10 cellular contexts compared by ENCODE assay signal in the genomic region with DNA sequence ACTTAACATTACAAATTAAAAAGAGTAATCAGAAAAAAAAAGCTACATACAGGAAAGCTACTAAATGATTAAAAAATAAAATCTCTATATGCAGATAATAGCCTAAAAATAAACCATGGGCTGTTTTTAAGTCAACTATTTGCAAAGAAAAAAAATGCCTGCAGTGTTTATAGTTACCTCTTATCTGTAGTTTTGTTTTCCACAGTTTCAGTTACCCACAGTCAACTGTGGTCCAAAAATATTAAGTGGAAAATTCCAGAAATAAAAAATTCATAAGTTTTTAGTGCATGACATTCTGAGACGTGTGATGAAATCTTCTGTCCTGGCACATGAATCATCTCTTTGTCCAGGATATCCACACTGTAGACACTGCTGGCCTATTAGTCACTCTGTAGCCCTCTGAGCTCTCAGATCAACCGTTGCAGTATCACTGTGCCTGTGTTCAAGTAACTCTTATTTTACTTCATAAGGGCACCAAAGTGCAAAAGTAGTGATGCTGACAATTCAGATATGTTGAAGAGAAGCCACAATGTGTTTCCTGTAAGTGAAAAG. TPM values are rescaled to one million over a fixed set of nuclear protein-coding genes. Genes with fewer than 3 reads are reported as not detected.
DNase-seq lines count a peak whose midpoint lies in the region; ATAC-seq, FAIRE-seq and TF ChIP-seq lines count a peak whose summit lies in the region.
"Had no signal": no experiment of that assay in that cellular context is flagged by ENCODE, and none has a peak within 500 bp of the region (broad histone marks: within the 10 kb centered on the region; RNA-seq: fewer than 3 reads in every experiment).

No MANE protein-coding gene starts in this region.

- no peaks in the 10 kb centered on the region for H3K36me3 Mint-ChIP-seq in astrocyte (ENCODE audit: low read depth, unreplicated experiment)
- peaks cover 7% of the 10 kb centered on the region for H3K36me3 Mint-ChIP-seq in type B pancreatic cell

- ATAC-seq in right cardiac atrium (peak; percentile 93 to 95), GM21717 (IDR thresholded peaks at IDR 0.05; ENCODE audit: unreplicated experiment) (no peak)

- peak overlapping the region; percentile 44 for H2AFZ ChIP-seq in astrocyte (ENCODE audit: low read depth, low read length)

- no peaks in the 10 kb centered on the region for H3K79me2 ChIP-seq in astrocyte (ENCODE audit: insufficient read depth, low read length)

- H3K27me3 Mint-ChIP-seq in astrocyte (ENCODE audit: low read depth, unreplicated experiment) (no peaks in the 10 kb centered on the region), type B pancreatic cell (no peaks in the 10 kb centered on the region)

- H3K4me2 ChIP-seq in astrocyte (ENCODE audit: low read length), result peak overlapping the region; percentile 35

- H3K4me3 Mint-ChIP-seq in astrocyte (ENCODE audit: unreplicated experiment) (no peak overlapping the region), type B pancreatic cell (no peak overlapping the region)

- H3K9ac ChIP-seq in astrocyte (ENCODE audit: low read length), result peak overlapping the region; percentile 21

- H3K36me3 ChIP-seq in astrocyte (ENCODE audit: insufficient read depth, low read length) (no peaks in the 10 kb centered on the region), suprapubic skin (no peaks in the 10 kb centered on the region)

- no peak for TF ChIP-seq EP300 in suprapubic skin (IDR thresholded peaks at IDR 0.05)

- no peak for TF ChIP-seq POLR2A in suprapubic skin (IDR thresholded peaks at IDR 0.05)

- intact Hi-C loops in right cardiac atrium (cut with DNase I), result no loop called here

- no peaks in the 10 kb centered on the region for H4K20me1 ChIP-seq in astrocyte (ENCODE audit: insufficient read depth, low read length)

- H3K4me1 ChIP-seq in astrocyte (ENCODE audit: insufficient read depth, low read length) (peaks cover 16% of the 10 kb centered on the region), right cardiac atrium (ENCODE audit: control insufficient read depth, insufficient read depth, low read length) (no peaks in the 10 kb centered on the region), suprapubic skin (no peaks in the 10 kb centered on the region)

- peak overlapping the region; percentile 69 for H3K27ac ChIP-seq in astrocyte (ENCODE audit: low read depth, low read length)
- no peak overlapping the region for H3K27ac ChIP-seq in right cardiac atrium (ENCODE audit: low read length)
- peak overlapping the region; percentile 53 for H3K27ac ChIP-seq in suprapubic skin

- peaks cover 24% of the 10 kb centered on the region for H3K4me1 Mint-ChIP-seq in astrocyte (ENCODE audit: low read depth, unreplicated experiment)
- peaks cover 11% of the 10 kb centered on the region for H3K4me1 Mint-ChIP-seq in type B pancreatic cell (ENCODE audit: unreplicated experiment)

- peak; percentile 57 for FAIRE-seq in HTR-8/SVneo (lab: Jason Lieb, UNC)
- peak; percentile 92 for FAIRE-seq in astrocyte (lab: Jason Lieb, UNC)

- no peaks in the 10 kb centered on the region for H3K9me3 Mint-ChIP-seq in astrocyte (ENCODE audit: unreplicated experiment)
- peaks cover 5% of the 10 kb centered on the region for H3K9me3 Mint-ChIP-seq in type B pancreatic cell

- no peak overlapping the region for H3K4me3 ChIP-seq in astrocyte (ENCODE audit: insufficient read depth, low read depth, low read length)
- no peak overlapping the region for H3K4me3 ChIP-seq in right cardiac atrium (ENCODE audit: low read length)
- H3K4me3 ChIP-seq in suprapubic skin, result no peak overlapping the region

- H3K27me3 ChIP-seq in astrocyte (ENCODE audit: insufficient read depth, low read length) (no peaks in the 10 kb centered on the region), right cardiac atrium (ENCODE audit: control insufficient read depth, insufficient read depth) (no peaks in the 10 kb centered on the region), suprapubic skin (no peaks in the 10 kb centered on the region)

- H3K27ac Mint-ChIP-seq in astrocyte (ENCODE audit: unreplicated experiment), result peak overlapping the region; percentile 96
- H3K27ac Mint-ChIP-seq in type B pancreatic cell, result no peak overlapping the region

- DNase-seq in HTR-8/SVneo (ENCODE audit: insufficient read length, low spot score), result peak; percentile 79
- DNase-seq in astrocyte (ENCODE audit: low read depth), result peak; percentile 86
- DNase-seq in right cardiac atrium, result no peak
- DNase-seq in suprapubic skin (ENCODE audit: low spot score in 2 of 2), result no peak
- DNase-seq in type B pancreatic cell (ENCODE audit: extremely low spot score, unreplicated experiment), result no peak
- no peak for DNase-seq in NCI-H2107 (lab: John Stamatoyannopoulos, UW)
- no peak for DNase-seq in NCI-H1694 treated with DMSO at 0.1 percent for 48 hours (lab: John Stamatoyannopoulos, UW)
- DNase-seq: activated CD4-positive, CD25-positive, alpha-beta regulatory T cell treated with anti-CD3 and anti-CD28 coated beads, Interleukin-2, amount 50 U/mL, for 72 hours; NCI-H510A had no signal

- TF ChIP-seq CTCF in astrocyte (IDR thresholded peaks at IDR 0.05; ENCODE audit: insufficient read depth, low read depth, low read length) (no peak), suprapubic skin (IDR thresholded peaks at IDR 0.05) (no peak), type B pancreatic cell (conservative IDR thresholded peaks at IDR 0.05) (no peak)

- no peaks in the 10 kb centered on the region for H3K9me3 ChIP-seq in astrocyte (ENCODE audit: insufficient read depth, low read depth, low read length)
- H3K9me3 ChIP-seq in right cardiac atrium (ENCODE audit: control insufficient read depth, low read length), result no peaks in the 10 kb centered on the region
- no peaks in the 10 kb centered on the region for H3K9me3 ChIP-seq in suprapubic skin

- WGBS in right cardiac atrium, result 25% methylated on average over 2 of the region's 2 CpGs
- WGBS in suprapubic skin, result 42% methylated on average over 2 of the region's 2 CpGs

RNA-seq across cellular contexts. Expression of gene PRELID2, which starts 59.2 kb away (rescaled TPM):
- total RNA-seq in astrocyte, result 9.2 and 9.9 TPM in 2 replicates
- 10 to 100 TPM; 39.1 to 85.4 (median 44.8) TPM for total RNA-seq in right cardiac atrium
- polyA plus RNA-seq in right cardiac atrium, result 4.3 TPM
- total RNA-seq in suprapubic skin, result 10 to 100 TPM in 1 of 4 donors, 1 to 10 TPM in 3; 3.0 to 17.9 (median 4.3) TPM
- total RNA-seq in type B pancreatic cell (ENCODE audit: low replicate concordance), result 15.5 and 19.6 TPM in 2 replicates

Comparison
In these comparisons a context has a peak if more than half of its experiments do, and no peak if none do; other contexts are left out.
1. DNase-seq: peak in HTR-8/SVneo (single experiment) and astrocyte (single experiment); none in right cardiac atrium (0 of 3), suprapubic skin (0 of 2), type B pancreatic cell (single experiment), NCI-H2107 (single experiment) and NCI-H1694 treated with DMSO at 0.1 percent for 48 hours (single experiment).